18 cellular contexts compared by ENCODE assay signal in genomic region chr3:177208223-177208622, GRCh38. TPM values are rescaled to one million over a fixed set of nuclear protein-coding genes. Genes with fewer than 3 reads are reported as not detected.
DNase-seq lines count a peak whose midpoint lies in the region; ATAC-seq, FAIRE-seq and TF ChIP-seq lines count a peak whose summit lies in the region.
"Had no signal": no experiment of that assay in that cellular context is flagged by ENCODE, and none has a peak within 500 bp of the region (broad histone marks: within the 10 kb centered on the region; RNA-seq: fewer than 3 reads in every experiment).

No MANE protein-coding gene starts in this region.

- no peak overlapping the region for H4K8ac ChIP-seq in trophoblast cell (ENCODE audit: low read depth, low read length)

- CTCF ChIA-PET in HepG2 (lab: Yijun Ruan, JAX; ENCODE audit: low intra/inter-chr PET ratio, low total read pairs): no interaction called here

- TF ChIP-seq RAD21 in HepG2 (CRISPR knock-in tag; IDR thresholded peaks at IDR 0.05): no peak

- no peaks in the 10 kb centered on the region for H3K36me3 ChIP-seq in HepG2 (replicated peaks in 1 of 2; ENCODE audit: control insufficient read depth in 1 of 2, insufficient read depth in 2 of 2, low read length in 2 of 2)
- no peaks in the 10 kb centered on the region for H3K36me3 ChIP-seq in right lobe of liver
- no peaks in the 10 kb centered on the region for H3K36me3 ChIP-seq in hepatocyte (replicated peaks; ENCODE audit: insufficient read depth, low read depth)
- no peaks in the 10 kb centered on the region for H3K36me3 ChIP-seq in trophoblast cell (ENCODE audit: control insufficient read depth in 1 of 2, insufficient read depth in 2 of 2, low read length in 2 of 2)
- no peaks in the 10 kb centered on the region for H3K36me3 ChIP-seq in smooth muscle cell (ENCODE audit: low read depth)
- H3K36me3 ChIP-seq: HAP-1 had no signal

- H3K4me1 ChIP-seq in HepG2 (ENCODE audit: insufficient read depth, low read length) (peaks cover 48% of the 10 kb centered on the region), right lobe of liver (peaks cover 0 to 15% (median 5%) of the 10 kb centered on the region in 4 donors), hepatocyte (ENCODE audit: insufficient read depth) (peaks cover 6% of the 10 kb centered on the region), trophoblast cell (ENCODE audit: control insufficient read depth in 1 of 2, insufficient read depth in 2 of 2, low read length in 2 of 2) (peaks cover 0 to 1% of the 10 kb centered on the region in 2 experiments), smooth muscle cell (ENCODE audit: low read depth) (no peaks in the 10 kb centered on the region)
- H3K4me1 ChIP-seq: HAP-1 had no signal

- no peak overlapping the region for H2BK5ac ChIP-seq in trophoblast cell (ENCODE audit: low read depth, low read length, poor library complexity)

- no peaks in the 10 kb centered on the region for H3K27me3 ChIP-seq in HepG2 (ENCODE audit: control insufficient read depth in 1 of 2, insufficient read depth in 2 of 2, low read length in 2 of 2)
- H3K27me3 ChIP-seq in right lobe of liver: no peaks in the 10 kb centered on the region
- no peaks in the 10 kb centered on the region for H3K27me3 ChIP-seq in hepatocyte
- H3K27me3 ChIP-seq in trophoblast cell (ENCODE audit: insufficient read depth, low read length): no peaks in the 10 kb centered on the region
- no peaks in the 10 kb centered on the region for H3K27me3 ChIP-seq in smooth muscle cell (ENCODE audit: low read depth)

- in situ Hi-C loops in HepG2 (cut with HindIII; ENCODE audit: extremely low pct_ligation_motif_present, low pct_unique_long_range_greater_than_20kb): no loop called here

- H3K27ac ChIP-seq in HepG2 (ENCODE audit: extremely low read length, insufficient read depth, low read length) (no peak overlapping the region), right lobe of liver (peak overlapping the region in 1 of 3 donors; percentile 34), hepatocyte (peak overlapping the region; percentile 54), trophoblast cell (ENCODE audit: low read depth, low read length) (no peak overlapping the region), smooth muscle cell (ENCODE audit: low read depth) (no peak overlapping the region)
- H3K27ac ChIP-seq: C4-2B, GM23248 had no signal

- TF ChIP-seq EP300 in HepG2 (IDR thresholded peaks at IDR 0.05; ENCODE audit: low read depth in 2 of 2, low read length in 2 of 2) (no peak), HepG2 (CRISPR knock-in tag; IDR thresholded peaks at IDR 0.05; ENCODE audit: borderline replicate concordance) (no peak)

- no peak overlapping the region for H3K14ac ChIP-seq in trophoblast cell (ENCODE audit: low read length)

- H3K79me1 ChIP-seq in trophoblast cell (ENCODE audit: low read length): peaks cover 2% of the 10 kb centered on the region

- no peak for DNase-seq in HepG2 (ENCODE audit: low spot score)
- DNase-seq in right lobe of liver: no peak
- no peak for DNase-seq in hepatocyte (ENCODE audit: low spot score)
- DNase-seq in trophoblast cell: peak; percentile 45 to 90
- no peak for DNase-seq in COR-L47 (lab: John Stamatoyannopoulos, UW)
- DNase-seq in smooth muscle cell (lab: John Stamatoyannopoulos, UW; ENCODE audit: unreplicated experiment): no peak
- DNase-seq: ACHN; AML-193; CD4-positive, alpha-beta T cell; DMS153; DMS79; GDM1; GM23248 had no signal

- POLR2A ChIA-PET in HepG2 (lab: Yijun Ruan, JAX): interaction anchor here (0.9 kb wide), 1 partner anchor 11 kb away, joined by 3 read pairs; the partner anchor contains the start of gene TBL1XR1

- H3K4me2 ChIP-seq in HepG2 (ENCODE audit: low read depth, low read length) (peak overlapping the region; percentile 67), hepatocyte (no peak overlapping the region), trophoblast cell (ENCODE audit: low read length) (no peak overlapping the region), smooth muscle cell (no peak overlapping the region)

- H2AFZ ChIP-seq in HepG2 (ENCODE audit: low read length) (no peak overlapping the region), hepatocyte (no peak overlapping the region), trophoblast cell (ENCODE audit: insufficient read depth, low read length, poor library complexity) (no peak overlapping the region), smooth muscle cell (ENCODE audit: low read depth) (no peak overlapping the region)
- H2AFZ ChIP-seq: GM23248 had no signal

- H3K9ac ChIP-seq in HepG2 (ENCODE audit: insufficient read depth, low read depth, low read length) (no peak overlapping the region), trophoblast cell (ENCODE audit: low read length) (no peak overlapping the region), smooth muscle cell (ENCODE audit: low read depth) (no peak overlapping the region)
- H3K9ac ChIP-seq: GM23248 had no signal

- no peak overlapping the region for H3K4ac ChIP-seq in trophoblast cell (ENCODE audit: low read depth, low read length)

- H3K79me2 ChIP-seq in HepG2 (ENCODE audit: insufficient read depth, low read length): no peaks in the 10 kb centered on the region
- no peaks in the 10 kb centered on the region for H3K79me2 ChIP-seq in hepatocyte
- H3K79me2 ChIP-seq in trophoblast cell (ENCODE audit: control insufficient read depth, insufficient read depth, low read length, poor library complexity): no peaks in the 10 kb centered on the region
- H3K79me2 ChIP-seq in smooth muscle cell (ENCODE audit: low read depth): no peaks in the 10 kb centered on the region

- TF ChIP-seq POLR2A in HepG2 (IDR thresholded peaks at IDR 0.05; ENCODE audit: insufficient read depth in 1 of 2, low read depth in 2 of 2, low read length in 2 of 2) (no peak), right lobe of liver (IDR thresholded peaks at IDR 0.05) (no peak)

- 16% methylated on average over 6 of the region's 6 CpGs for WGBS in HepG2 (ENCODE audit: low lambda C conversion rate)
- 87% methylated on average over 6 of the region's 6 CpGs for WGBS in right lobe of liver (ENCODE audit: insufficient coverage, low coverage, low lambda C conversion rate, missing lambda C conversion rate)
- WGBS in hepatocyte (ENCODE audit: low lambda C conversion rate, missing lambda C conversion rate): 87% methylated on average over 6 of the region's 6 CpGs
- no CpG with 5 or more reads among the region's 6 CpGs for WGBS in trophoblast cell (ENCODE audit: extremely low coverage, insufficient coverage, insufficient read length)
- WGBS in smooth muscle cell (ENCODE audit: low lambda C conversion rate): 92% methylated on average over 6 of the region's 6 CpGs

- H4K91ac ChIP-seq in trophoblast cell (ENCODE audit: low read depth, low read length): no peak overlapping the region

- TF ChIP-seq CTCF in HepG2 (CRISPR knock-in tag; IDR thresholded peaks at IDR 0.05) (no peak), right lobe of liver (IDR thresholded peaks at IDR 0.05) (no peak), hepatocyte (IDR thresholded peaks at IDR 0.05; ENCODE audit: poor library complexity) (no peak), smooth muscle cell (IDR thresholded peaks at IDR 0.05; ENCODE audit: borderline replicate concordance, insufficient read depth, poor library complexity, severe bottlenecking) (no peak)

- FAIRE-seq in HepG2 (lab: Jason Lieb, UNC): no peak
- FAIRE-seq: GM12892, GM18507 had no signal

- no peak overlapping the region for H2AK5ac ChIP-seq in trophoblast cell (ENCODE audit: low read length)

- no peaks in the 10 kb centered on the region for H3F3A ChIP-seq in smooth muscle cell (ENCODE audit: low read depth)

- H2BK12ac ChIP-seq in trophoblast cell (ENCODE audit: low read length): no peak overlapping the region

- no peak overlapping the region for H2BK120ac ChIP-seq in trophoblast cell (ENCODE audit: insufficient read depth, low read length, poor library complexity)

- H3K18ac ChIP-seq in trophoblast cell (ENCODE audit: low read length): no peak overlapping the region

- H3K9me3 ChIP-seq in HepG2 (ENCODE audit: low read length): no peaks in the 10 kb centered on the region
- no peaks in the 10 kb centered on the region for H3K9me3 ChIP-seq in right lobe of liver
- no peaks in the 10 kb centered on the region for H3K9me3 ChIP-seq in hepatocyte (ENCODE audit: low read depth)
- peaks cover 5% of the 10 kb centered on the region for H3K9me3 ChIP-seq in trophoblast cell (ENCODE audit: insufficient read depth, low read depth, low read length)
- H3K9me3 ChIP-seq in smooth muscle cell (replicated peaks; ENCODE audit: low read depth): no peaks in the 10 kb centered on the region
- H3K9me3 ChIP-seq: HAP-1 had no signal

- no peak for ATAC-seq in HepG2
- ATAC-seq in right lobe of liver: no peak
- ATAC-seq in HG02938 (IDR thresholded peaks at IDR 0.05; ENCODE audit: unreplicated experiment): no peak

- H4K20me1 ChIP-seq in HepG2 (ENCODE audit: insufficient read depth, low read length) (no peaks in the 10 kb centered on the region), hepatocyte (ENCODE audit: insufficient read depth, poor library complexity, severe bottlenecking) (no peaks in the 10 kb centered on the region), smooth muscle cell (ENCODE audit: low read depth) (no peaks in the 10 kb centered on the region)

- H4K12ac ChIP-seq in trophoblast cell (ENCODE audit: low read depth, low read length): no peak overlapping the region

- intact Hi-C loops in HepG2 (cut with micrococcal nuclease; ENCODE audit: unreplicated experiment) (no loop called here), right lobe of liver (cut with DNase I) (no loop called here)

- no peaks in the 10 kb centered on the region for H3K9me2 ChIP-seq in hepatocyte (replicated peaks; ENCODE audit: insufficient read depth)

- H3K4me3 ChIP-seq in HepG2 (replicated peaks in 1 of 3; ENCODE audit: insufficient read depth in 1 of 3, low read depth in 2 of 3, low read length in 3 of 3) (peak overlapping the region in 1 of 3 experiments; percentile 48; a peak in 2 of 6 replicates), right lobe of liver (no peak overlapping the region), hepatocyte (no peak overlapping the region), trophoblast cell (ENCODE audit: low read depth, low read length) (no peak overlapping the region), smooth muscle cell (no peak overlapping the region)
- H3K4me3 ChIP-seq: GM23248, HAP-1 had no signal

- no TSS peak for BruUV-seq in HepG2 (replicated peaks; lab: Mats Ljungman, UMichigan)

- no peak overlapping the region for H3K23ac ChIP-seq in trophoblast cell (ENCODE audit: low read length)

RNA-seq across cellular contexts. Expression of gene TBL1XR1, which starts 10.9 kb away (rescaled TPM):
- total RNA-seq in HepG2 (2016; rRNA removed; fragmentation: Illumina TruSeq; extraction: Trizol): 62.5 and 108 TPM in 2 replicates
- 10.8 TPM in 2 replicates for total RNA-seq in HepG2 (2016; cell fraction: cytosol; rRNA removed; fragmentation: Illumina TruSeq; extraction: Trizol; ENCODE audit: low read depth)
- total RNA-seq in HepG2 (2016; cell fraction: insoluble cytoplasmic fraction; rRNA removed; fragmentation: Illumina TruSeq; extraction: Trizol): 67.0 and 111 TPM in 2 replicates
- 31.7 and 36.1 TPM in 2 replicates for total RNA-seq in HepG2 (2016; cell fraction: membrane; rRNA removed; fragmentation: Illumina TruSeq; extraction: Trizol)
- total RNA-seq in HepG2 (2016; cell fraction: nucleus; rRNA removed; fragmentation: Illumina TruSeq; extraction: Trizol): 58.6 and 64.8 TPM in 2 replicates
- 49.2 and 57.7 TPM in 2 replicates for polyA plus RNA-seq in HepG2 (2011; rRNA removed)
- 12.2 and 20.2 TPM in 2 replicates for polyA plus RNA-seq in HepG2 (2011; cell fraction: cytosol; rRNA removed)
- 20.1 and 30.6 TPM in 2 replicates for polyA plus RNA-seq in HepG2 (2011; cell fraction: nucleus; rRNA removed)
- polyA plus RNA-seq in HepG2 (2012): 21.8 and 27.0 TPM in 2 replicates
- polyA plus RNA-seq in HepG2 (2016; cell fraction: cytosol; fragmentation: Illumina TruSeq; extraction: Trizol; ENCODE audit: low read depth): 1.9 and 2.1 TPM in 2 replicates
- 38.3 and 42.9 TPM in 2 replicates for polyA plus RNA-seq in HepG2 (2016; cell fraction: insoluble cytoplasmic fraction; fragmentation: Illumina TruSeq; extraction: Trizol; ENCODE audit: low read depth)
- 6.4 and 9.9 TPM in 2 replicates for polyA plus RNA-seq in HepG2 (2016; cell fraction: membrane; fragmentation: Illumina TruSeq; extraction: Trizol; ENCODE audit: low read depth)
- polyA plus RNA-seq in HepG2 (2016; cell fraction: nucleus; fragmentation: Illumina TruSeq; extraction: Trizol; ENCODE audit: insufficient read depth, low read depth): 53.4 and 55.7 TPM in 2 replicates
- 126 and 330 TPM in 2 replicates for polyA minus RNA-seq in HepG2 (2011; rRNA and poly(A)+ RNA removed; ENCODE audit: low replicate concordance)
- 128 and 166 TPM in 2 replicates for polyA minus RNA-seq in HepG2 (2011; cell fraction: cytosol; rRNA and poly(A)+ RNA removed)
- polyA minus RNA-seq in HepG2 (2011; cell fraction: nucleus; rRNA and poly(A)+ RNA removed): 187 and 199 TPM in 2 replicates
- total RNA-seq in right lobe of liver: 10 to 100 TPM; 32.6 to 80.6 (median 56.2) TPM
- 122 and 165 TPM in 2 replicates for total RNA-seq in hepatocyte
- 30.2 and 30.4 TPM in 2 replicates for polyA plus RNA-seq in hepatocyte
- polyA plus RNA-seq in trophoblast cell (2013): 50.0 and 57.9 TPM in 2 replicates
- total RNA-seq in smooth muscle cell: 115 and 223 TPM in 2 replicates
- 19.9 and 26.7 TPM in 2 replicates for polyA plus RNA-seq in smooth muscle cell

Comparison
In these comparisons a context has a peak if more than half of its experiments do, and no peak if none do; other contexts are left out.
1. DNase-seq: peak in trophoblast cell (2 of 2); none in HepG2 (single experiment), right lobe of liver (0 of 3), hepatocyte (single experiment), COR-L47 (single experiment) and smooth muscle cell (single experiment).